In genomic region chr9:136544549-136545064, GRCh38 we compare ENCODE assay signal across 1 cellular context.
TF ChIP-seq lines count a peak whose summit lies in the region.

No MANE protein-coding gene starts in this region.

TF ChIP-seq in HEK293, 187 proteins besides CTCF, POLR2A, EP300 and RAD21 (continued from another document and continues in another):
- TF ChIP-seq AEBP2 (tag by site-specific recombination; IDR thresholded peaks at IDR 0.05; ENCODE audit: borderline replicate concordance) (no peak), ZNF398 (tag by site-specific recombination; IDR thresholded peaks at IDR 0.05) (peak; percentile 12; the same call in 1 of the 2 replicates), ZNF518A (tag by site-specific recombination; conservative IDR thresholded peaks at IDR 0.05; ENCODE audit: low read depth) (no peak), ZNF837 (tag by site-specific recombination; IDR thresholded peaks at IDR 0.05) (no peak), ZIC2 (tag by site-specific recombination; IDR thresholded peaks at IDR 0.05) (no peak), KLF16 (tag by site-specific recombination; IDR thresholded peaks at IDR 0.05) (0 out of 2 replicates have a peak, but pooled peaks have one; percentile 26), ZNF362 (tag by site-specific recombination; IDR thresholded peaks at IDR 0.05) (no peak), PRDM6 (tag by site-specific recombination; IDR thresholded peaks at IDR 0.05) (no peak), ZBTB6 (tag by site-specific recombination; IDR thresholded peaks at IDR 0.05) (no peak), PATZ1 (tag by site-specific recombination; IDR thresholded peaks at IDR 0.05) (peak; percentile 84), ZXDB (tag by site-specific recombination; IDR thresholded peaks at IDR 0.05) (peak; percentile 90), OVOL3 (tag by site-specific recombination; IDR thresholded peaks at IDR 0.05) (no peak), ZNF366 (tag by site-specific recombination; conservative IDR thresholded peaks at IDR 0.05) (no peak), ZNF701 (tag by site-specific recombination; IDR thresholded peaks at IDR 0.05) (no peak), BCL11B (tag by site-specific recombination; IDR thresholded peaks at IDR 0.05; ENCODE audit: low read depth) (no peak), ZSCAN4 (tag by site-specific recombination; IDR thresholded peaks at IDR 0.05) (no peak), MEIS1 (CRISPR knock-in tag; IDR thresholded peaks at IDR 0.05; ENCODE audit: borderline replicate concordance) (no peak), ZFP37 (tag by site-specific recombination; IDR thresholded peaks at IDR 0.05) (no peak), ZNF112 (tag by site-specific recombination; IDR thresholded peaks at IDR 0.05) (no peak), ZNF423 (tag by site-specific recombination; IDR thresholded peaks at IDR 0.05) (peak; percentile 90), ZSCAN30 (tag by site-specific recombination; IDR thresholded peaks at IDR 0.05) (no peak), ZNF416 (tag by site-specific recombination; IDR thresholded peaks at IDR 0.05) (no peak), EGR2 (tag by site-specific recombination; IDR thresholded peaks at IDR 0.05; ENCODE audit: low read depth) (peak; percentile 89), ZNF155 (tag by site-specific recombination; IDR thresholded peaks at IDR 0.05) (no peak), ZNF354C (tag by site-specific recombination; IDR thresholded peaks at IDR 0.05; ENCODE audit: borderline replicate concordance, low read depth) (no peak), ZBTB11 (tag by site-specific recombination; conservative IDR thresholded peaks at IDR 0.05; ENCODE audit: low read depth) (no peak), ATF2 (tag by site-specific recombination; IDR thresholded peaks at IDR 0.05; ENCODE audit: low read depth) (no peak), ZEB2 (tag by site-specific recombination; IDR thresholded peaks at IDR 0.05) (peak; percentile 84), ZNF501 (tag by site-specific recombination; IDR thresholded peaks at IDR 0.05) (no peak), ZNF544 (tag by site-specific recombination; IDR thresholded peaks at IDR 0.05) (no peak), ZBTB48 (tag by site-specific recombination; IDR thresholded peaks at IDR 0.05) (no peak), KLF10 (tag by site-specific recombination; IDR thresholded peaks at IDR 0.05) (peak; percentile 78)
